ENCODE assay signal across 23 cellular contexts in the genomic region with DNA sequence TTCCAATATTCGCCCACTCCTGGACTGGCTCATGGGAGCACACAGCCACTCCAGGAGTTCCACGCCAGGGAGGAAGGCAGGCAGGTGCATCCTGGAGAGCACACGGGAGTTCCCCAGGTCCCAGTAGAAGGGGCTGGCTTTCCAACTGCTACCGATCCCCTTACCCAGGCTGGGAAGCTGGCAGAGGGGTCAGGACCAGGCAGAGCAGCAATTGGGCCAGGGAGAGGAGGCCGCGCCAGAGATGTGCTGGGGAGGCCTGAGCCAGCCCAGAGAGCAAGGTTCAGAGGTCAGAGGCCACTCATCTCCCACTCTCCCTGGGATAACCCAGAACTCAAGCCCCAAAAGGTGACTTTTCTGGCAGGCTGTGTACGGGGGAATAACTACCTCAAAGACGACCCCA.
A peak's percentile ranks its signal among the peaks of the same experiment; 100 is the strongest.
DNase-seq lines count a peak whose midpoint lies in the region; ATAC-seq and TF ChIP-seq lines count a peak whose summit lies in the region.
"Had no signal": no experiment of that assay in that cellular context is flagged by ENCODE, and none has a peak within 500 bp of the region (broad histone marks: within the 10 kb centered on the region; RNA-seq: fewer than 3 reads in every experiment).

No MANE protein-coding gene starts in this region.

- H3K27ac ChIP-seq in VCaP = peak overlapping the region; percentile 67
- H3K27ac ChIP-seq: A549, dorsolateral prefrontal cortex, psoas muscle had no signal

- ATAC-seq in GM18873 (IDR thresholded peaks at IDR 0.05; ENCODE audit: low FRiP score, unreplicated experiment) (no peak), HG03097 (IDR thresholded peaks at IDR 0.05; ENCODE audit: low FRiP score, unreplicated experiment) (no peak), SK-N-SH treated with all-trans-retinoic acid at 6 μM for 48 hours (no peak)
- ATAC-seq: A549, Right ventricle myocardium inferior had no signal

- intact Hi-C loops in posterior vena cava (cut with DNase I) = no loop called here

- no peak for TF ChIP-seq CTCF in VCaP (conservative IDR thresholded peaks at IDR 0.05)

- peak; percentile 13 to 77 (median 54) for DNase-seq in NCI-H1417 (lab: John Stamatoyannopoulos, UW)
- no peak for DNase-seq in NCI-H1417 treated with DMSO at 0.1 percent for 48 hours (lab: John Stamatoyannopoulos, UW)
- DNase-seq in NCI-H1092 (lab: John Stamatoyannopoulos, UW) = peak; percentile 77
- DNase-seq in posterior vena cava (ENCODE audit: low spot score) = peak; percentile 54
- DNase-seq: activated CD4-positive, alpha-beta T cell treated with anti-CD3 and anti-CD28 coated beads, Interleukin-2, amount 50 U/mL, for 48 hours; activated effector memory CD4-positive, alpha-beta T cell treated with Interleukin-2 at 50 U/mL for 16 hours; activated naive CD8-positive, alpha-beta T cell treated with anti-CD3 and anti-CD28 coated beads, Interleukin-2, amount 10 ng/mL, durations not matched to agents 7 days and 5 days; activated T-cell treated with anti-CD3 and anti-CD28 coated beads for 4 hours; BE2C; central memory CD4-positive, alpha-beta T cell; glutamatergic neuron; kidney glomerular epithelial cell; NCI-H1436; NCI-H526 treated with DMSO at 0.1 percent for 48 hours; psoas muscle; stimulated activated CD8-positive, alpha-beta memory T cell treated with anti-CD3 and anti-CD28 coated beads, Interleukin-4, amount 100 ng/mL, for 48 hours had no signal

TF ChIP-seq in SK-N-SH treated with all-trans-retinoic acid at 6 μM for 48 hours, 23 proteins besides CTCF, POLR2A, EP300 and RAD21:
- TF ChIP-seq, protein P1, sequence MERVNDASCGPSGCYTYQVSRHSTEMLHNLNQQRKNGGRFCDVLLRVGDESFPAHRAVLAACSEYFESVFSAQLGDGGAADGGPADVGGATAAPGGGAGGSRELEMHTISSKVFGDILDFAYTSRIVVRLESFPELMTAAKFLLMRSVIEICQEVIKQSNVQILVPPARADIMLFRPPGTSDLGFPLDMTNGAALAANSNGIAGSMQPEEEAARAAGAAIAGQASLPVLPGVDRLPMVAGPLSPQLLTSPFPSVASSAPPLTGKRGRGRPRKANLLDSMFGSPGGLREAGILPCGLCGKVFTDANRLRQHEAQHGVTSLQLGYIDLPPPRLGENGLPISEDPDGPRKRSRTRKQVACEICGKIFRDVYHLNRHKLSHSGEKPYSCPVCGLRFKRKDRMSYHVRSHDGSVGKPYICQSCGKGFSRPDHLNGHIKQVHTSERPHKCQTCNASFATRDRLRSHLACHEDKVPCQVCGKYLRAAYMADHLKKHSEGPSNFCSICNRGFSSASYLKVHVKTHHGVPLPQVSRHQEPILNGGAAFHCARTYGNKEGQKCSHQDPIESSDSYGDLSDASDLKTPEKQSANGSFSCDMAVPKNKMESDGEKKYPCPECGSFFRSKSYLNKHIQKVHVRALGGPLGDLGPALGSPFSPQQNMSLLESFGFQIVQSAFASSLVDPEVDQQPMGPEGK (CRISPR knock-in tag; IDR thresholded peaks at IDR 0.05; ENCODE audit: borderline replicate concordance) = no peak
- no peak for TF ChIP-seq RARB (CRISPR knock-in tag; IDR thresholded peaks at IDR 0.05)
- TF ChIP-seq CSDC2 (CRISPR knock-in tag; IDR thresholded peaks at IDR 0.05) = no peak
- no peak for TF ChIP-seq BACH2 (CRISPR knock-in tag; IDR thresholded peaks at IDR 0.05; ENCODE audit: borderline replicate concordance)
- TF ChIP-seq TCF4 (CRISPR knock-in tag; IDR thresholded peaks at IDR 0.05; ENCODE audit: borderline replicate concordance) = no peak
- TF ChIP-seq GLIS3 (CRISPR knock-in tag; IDR thresholded peaks at IDR 0.05) = no peak
- no peak for TF ChIP-seq SNAI2 (CRISPR knock-in tag; IDR thresholded peaks at IDR 0.05)
- TF ChIP-seq ESRRG (CRISPR knock-in tag; IDR thresholded peaks at IDR 0.05) = no peak
- no peak for TF ChIP-seq ZNF8 (CRISPR knock-in tag; IDR thresholded peaks at IDR 0.05)
- no peak for TF ChIP-seq ZC3H10 (CRISPR knock-in tag; IDR thresholded peaks at IDR 0.05)
- TF ChIP-seq OSR1 (CRISPR knock-in tag; IDR thresholded peaks at IDR 0.05) = no peak
- TF ChIP-seq TOX (CRISPR knock-in tag; IDR thresholded peaks at IDR 0.05; ENCODE audit: borderline replicate concordance) = no peak
- TF ChIP-seq ARNTL (CRISPR knock-in tag; IDR thresholded peaks at IDR 0.05; ENCODE audit: borderline replicate concordance, low read depth) = no peak
- TF ChIP-seq, protein P2, sequence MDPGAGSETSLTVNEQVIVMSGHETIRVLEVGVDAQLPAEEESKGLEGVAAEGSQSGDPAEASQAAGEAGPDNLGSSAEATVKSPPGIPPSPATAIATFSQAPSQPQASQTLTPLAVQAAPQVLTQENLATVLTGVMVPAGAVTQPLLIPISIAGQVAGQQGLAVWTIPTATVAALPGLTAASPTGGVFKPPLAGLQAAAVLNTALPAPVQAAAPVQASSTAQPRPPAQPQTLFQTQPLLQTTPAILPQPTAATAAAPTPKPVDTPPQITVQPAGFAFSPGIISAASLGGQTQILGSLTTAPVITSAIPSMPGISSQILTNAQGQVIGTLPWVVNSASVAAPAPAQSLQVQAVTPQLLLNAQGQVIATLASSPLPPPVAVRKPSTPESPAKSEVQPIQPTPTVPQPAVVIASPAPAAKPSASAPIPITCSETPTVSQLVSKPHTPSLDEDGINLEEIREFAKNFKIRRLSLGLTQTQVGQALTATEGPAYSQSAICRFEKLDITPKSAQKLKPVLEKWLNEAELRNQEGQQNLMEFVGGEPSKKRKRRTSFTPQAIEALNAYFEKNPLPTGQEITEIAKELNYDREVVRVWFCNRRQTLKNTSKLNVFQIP (CRISPR knock-in tag; IDR thresholded peaks at IDR 0.05; ENCODE audit: borderline replicate concordance, low read depth) = no peak
